In genomic region chr6:30541515-30542403, GRCh38 we compare ENCODE assay signal across 8 cellular contexts.
A peak's percentile ranks its signal among the peaks of the same experiment; 100 is the strongest.
DNase-seq lines count a peak whose midpoint lies in the region; ATAC-seq lines count a peak whose summit lies in the region.

No MANE protein-coding gene starts in this region.

- H3K9me3 Mint-ChIP-seq in central memory CD8-positive, alpha-beta T cell = no peaks in the 10 kb centered on the region

- ATAC-seq in HG02798 (IDR thresholded peaks at IDR 0.05; ENCODE audit: poor library complexity, unreplicated experiment) = peak; percentile 66
- ATAC-seq in activated CD4-positive, CD25-positive, alpha-beta regulatory T cell treated with anti-CD3 and anti-CD28 coated beads, Interleukin-2, amount 50 U/mL, for 24 hours = peak; percentile 78 to 83
- peak; percentile 64 for ATAC-seq in central memory CD8-positive, alpha-beta T cell (replicated peaks; ENCODE audit: extremely low read depth, poor library complexity, severe bottlenecking)

- peak overlapping the region; percentile 82 for H3K4me3 Mint-ChIP-seq in central memory CD8-positive, alpha-beta T cell

- peaks cover 8% of the 10 kb centered on the region for H3K36me3 Mint-ChIP-seq in central memory CD8-positive, alpha-beta T cell (ENCODE audit: insufficient read depth)

- DNase-seq in COLO668 (lab: John Stamatoyannopoulos, UW; ENCODE audit: unreplicated experiment) (peak; percentile 56), NCI-H345 treated with DMSO at 0.1 percent for 48 hours (lab: John Stamatoyannopoulos, UW; ENCODE audit: unreplicated experiment) (peak; percentile 93), islet precursor cell (peak; percentile 89), 8988T (no peak)
- DNase-seq in central memory CD8-positive, alpha-beta T cell (ENCODE audit: low spot score in 2 of 2) = peak; percentile 65 to 66
- peak; percentile 64 to 75 (median 69) for DNase-seq in stimulated activated CD4-positive, alpha-beta T cell treated with anti-CD3 and anti-CD28 coated beads, Interleukin-12 subunit alpha, Interleukin-12 subunit beta, amount 100 ng/mL, for 48 hours (ENCODE audit: low read depth in 2 of 3, low spot score in 1 of 3)

- peaks cover 33% of the 10 kb centered on the region for H3K4me1 Mint-ChIP-seq in central memory CD8-positive, alpha-beta T cell

- H3K27me3 Mint-ChIP-seq in central memory CD8-positive, alpha-beta T cell = no peaks in the 10 kb centered on the region

- H3K27ac Mint-ChIP-seq in central memory CD8-positive, alpha-beta T cell (ENCODE audit: low read depth) = peak overlapping the region; percentile 87
